ENCODE assay signal across 22 cellular contexts in the genomic region with DNA sequence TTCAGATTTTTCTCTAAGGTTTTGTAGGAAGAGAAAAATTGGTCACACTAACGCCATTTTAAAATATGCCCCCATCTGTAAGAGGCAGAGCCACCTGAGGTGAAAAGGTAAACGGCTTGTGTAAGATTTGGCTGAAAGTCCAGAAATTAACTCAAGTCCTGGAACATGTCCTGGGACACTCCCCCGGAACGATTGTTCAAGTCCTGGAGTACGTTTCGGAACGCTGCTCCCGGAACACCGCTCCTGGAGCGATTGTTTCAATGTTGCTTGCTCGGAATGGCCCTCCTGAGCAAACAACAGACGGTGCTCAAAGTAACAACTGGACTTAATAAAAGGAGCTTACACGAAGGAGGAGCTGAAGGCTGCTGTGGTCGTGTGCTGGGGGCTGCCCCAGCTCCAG.
DNase-seq lines count a peak whose midpoint lies in the region; ATAC-seq and TF ChIP-seq lines count a peak whose summit lies in the region.
"Had no signal": no experiment of that assay in that cellular context is flagged by ENCODE, and none has a peak within 500 bp of the region (broad histone marks: within the 10 kb centered on the region; RNA-seq: fewer than 3 reads in every experiment).

No MANE protein-coding gene starts in this region.

- no peaks in the 10 kb centered on the region for H3F3A ChIP-seq in PC-3 (ENCODE audit: low read length, unreplicated experiment)

- ATAC-seq in PC-3 (peak; percentile 37), GM19023 (IDR thresholded peaks at IDR 0.05; ENCODE audit: unreplicated experiment) (no peak)
- ATAC-seq in activated CD4-positive, CD25-positive, alpha-beta regulatory T cell treated with anti-CD3 and anti-CD28 coated beads, Interleukin-2, amount 50 U/mL, for 24 hours: no peak
- ATAC-seq: A549; left lobe of liver; naive thymus-derived CD8-positive, alpha-beta T cell had no signal

- DNase-seq in NCI-H748 (lab: John Stamatoyannopoulos, UW; ENCODE audit: unreplicated experiment) (peak; percentile 36), NCI-H748 treated with DMSO at 0.1 percent for 48 hours (lab: John Stamatoyannopoulos, UW) (no peak), NCI-H2081 (lab: John Stamatoyannopoulos, UW) (peak; percentile 56 to 80), PC-3 (peak; percentile 72), testis (peak; percentile 48), GM13977 (ENCODE audit: low spot score) (no peak)
- DNase-seq: activated CD4-positive, alpha-beta T cell treated with anti-CD3 and anti-CD28 coated beads for 1 hour; activated gamma-delta T cell treated with Interleukin-2 at 50 U/mL for 16 hours; activated T-cell treated with anti-CD3 and anti-CD28 coated beads, Interleukin-2, amount 50 U/mL, for 1 hour; amniotic stem cell; Calu3; dermis blood vessel endothelial cell; naive thymus-derived CD8-positive, alpha-beta T cell; NCI-H1694; NCI-H446; ovary; SW 1271 had no signal

- POLR2A ChIA-PET in PC-3 (lab: Charles Lee; ENCODE audit: unreplicated experiment): no interaction called here

- H3K4me2 ChIP-seq in PC-3 (ENCODE audit: low read length): peak overlapping the region; percentile 96
- H3K4me2 ChIP-seq: A549, BLaER1 had no signal

- no peak for TF ChIP-seq CTCF in PC-3 (conservative IDR thresholded peaks at IDR 0.05; ENCODE audit: low read depth, low read length)
- TF ChIP-seq CTCF in testis (IDR thresholded peaks at IDR 0.05): no peak
- no peak for TF ChIP-seq CTCF in GM13977 (IDR thresholded peaks at IDR 0.05; ENCODE audit: extremely low read depth, insufficient read depth, missing control alignments)

- intact Hi-C loops in PC-3 (cut with micrococcal nuclease) (loop anchor here (5.0 kb wide), 3 partner anchors 73 to 797 kb away; partner anchors contain the start of gene SLIT2), testis (cut with DNase I; ENCODE audit: low total_unique reads) (no loop called here)

- H3K27me3 ChIP-seq in PC-3 (ENCODE audit: low read length) (no peaks in the 10 kb centered on the region), testis (no peaks in the 10 kb centered on the region)
- H3K27me3 ChIP-seq: BLaER1, ovary had no signal

- CTCF ChIA-PET in PC-3 (lab: Charles Lee): no interaction called here

- 49 to 68% methylated on average over 14 of the region's 14 CpGs for WGBS in testis, 2 donors

- no TSS peak for BruUV-seq in PC-3 (replicated peaks; lab: Mats Ljungman, UMichigan)

- peak overlapping the region; percentile 97 for H3K4me3 ChIP-seq in PC-3 (ENCODE audit: low read length)
- peak overlapping the region; percentile 38 to 39 for H3K4me3 ChIP-seq in testis
- H3K4me3 ChIP-seq: A549, BLaER1, ovary had no signal

- H2AFZ ChIP-seq in PC-3 (ENCODE audit: low read length): peak overlapping the region; percentile 98

- H3K9me3 ChIP-seq in PC-3 (ENCODE audit: low read length) (no peaks in the 10 kb centered on the region), testis (no peaks in the 10 kb centered on the region)
- H3K9me3 ChIP-seq: A549, ovary had no signal

- no peaks in the 10 kb centered on the region for H4K20me1 ChIP-seq in PC-3 (ENCODE audit: low read length)
- H4K20me1 ChIP-seq: BLaER1 had no signal

- H3K9ac ChIP-seq in PC-3 (ENCODE audit: low read length): peak overlapping the region; percentile 82
- H3K9ac ChIP-seq: BLaER1 had no signal

- in situ Hi-C loops in GM13977 (cut with MboI; ENCODE audit: low pct_unique_long_range_greater_than_20kb, low sequenced_read_pairs, unreplicated experiment): no loop called here

- H3K27ac ChIP-seq in PC-3 (ENCODE audit: low read length) (peak overlapping the region; percentile 61), testis (no peak overlapping the region)
- H3K27ac ChIP-seq: A549, BLaER1, ovary had no signal

- peaks cover 11% of the 10 kb centered on the region for H3K4me1 ChIP-seq in PC-3 (ENCODE audit: insufficient read depth, low read length)
- no peaks in the 10 kb centered on the region for H3K4me1 ChIP-seq in testis
- H3K4me1 ChIP-seq: A549, BLaER1 had no signal

- TF ChIP-seq POLR2A in testis (IDR thresholded peaks at IDR 0.05): no peak

- no peaks in the 10 kb centered on the region for H3K36me3 ChIP-seq in PC-3 (ENCODE audit: low read depth, low read length)
- H3K36me3 ChIP-seq in testis (ENCODE audit: low read depth, missing control alignments): no peaks in the 10 kb centered on the region
- H3K36me3 ChIP-seq: BLaER1, ovary had no signal

- peaks cover 33% of the 10 kb centered on the region for H3K79me2 ChIP-seq in PC-3 (ENCODE audit: low read length)

- H3K9me2 ChIP-seq in PC-3 (replicated peaks; ENCODE audit: low read length): no peaks in the 10 kb centered on the region

Comparison
In these comparisons a context has a peak if more than half of its experiments do, and no peak if none do; other contexts are left out.
1. DNase-seq: peak in NCI-H748 (single experiment), NCI-H2081 (2 of 2), PC-3 (single experiment) and testis (single experiment); none in NCI-H748 treated with DMSO at 0.1 percent for 48 hours (single experiment) and GM13977 (single experiment).